Comparison of ENCODE assay signal across 33 cellular contexts in the genomic region with DNA sequence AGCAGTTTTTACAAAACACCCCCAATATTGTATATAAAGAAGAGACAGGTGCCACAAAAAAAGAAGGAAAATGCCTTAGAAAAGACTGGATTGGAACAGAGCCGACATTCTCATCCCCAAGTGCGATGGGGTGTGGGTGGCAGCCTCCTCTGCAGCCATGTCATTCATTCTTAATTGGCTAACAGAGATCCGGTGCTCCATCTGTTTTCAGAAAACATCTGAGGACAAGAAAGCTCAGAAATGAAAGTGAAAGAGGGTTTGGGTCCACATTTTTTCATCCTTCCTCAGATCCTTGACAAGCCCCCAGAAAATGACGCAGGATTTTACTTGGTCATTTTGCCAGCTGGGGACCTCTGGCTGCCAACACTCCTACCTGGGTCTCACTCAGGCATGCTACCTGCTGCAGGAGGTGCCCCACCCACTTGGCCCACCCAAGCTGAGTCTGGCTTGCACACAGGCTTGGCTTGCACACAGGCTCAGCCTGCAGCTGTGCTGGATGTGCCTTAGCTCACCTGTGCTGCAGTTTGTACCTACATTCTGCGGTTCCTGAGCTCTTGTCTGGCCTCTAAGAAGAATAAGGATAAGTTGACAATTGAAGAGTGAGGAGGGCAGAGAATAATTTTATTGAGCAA. TPM values are rescaled to one million over a fixed set of nuclear protein-coding genes. Genes with fewer than 3 reads are reported as not detected.
"Had no signal": no experiment of that assay in that cellular context is flagged by ENCODE, and none has a peak within 500 bp of the region (broad histone marks: within the 10 kb centered on the region; RNA-seq: fewer than 3 reads in every experiment).

No MANE protein-coding gene starts in this region.

- H3K4me1 ChIP-seq: heart left ventricle, parathyroid adenoma, right atrium auricular region, stomach, thyroid gland, upper lobe of right lung had no signal

- H3K27ac ChIP-seq: brain microvascular endothelial cell, heart left ventricle, parathyroid adenoma, right atrium auricular region, stomach, thyroid gland, upper lobe of right lung, VCaP had no signal

- H3K36me3 ChIP-seq: brain microvascular endothelial cell, heart left ventricle, right atrium auricular region, stomach, thyroid gland, upper lobe of right lung had no signal

- H3K9ac ChIP-seq: parathyroid adenoma had no signal

- H3K27me3 ChIP-seq: brain microvascular endothelial cell, heart left ventricle, right atrium auricular region, stomach, thyroid gland, upper lobe of right lung had no signal

- H3K4me2 ChIP-seq: smooth muscle cell had no signal

- ATAC-seq: esophagus mucosa; heart left ventricle; naive thymus-derived CD8-positive, alpha-beta T cell; stimulated activated memory B cell treated with anti-CD40 and anti-IgM and Interleukin-4, amounts not matched to agents 10 μg/mL and 1 μg/mL and 100 μg/mL, for 72 hours; upper lobe of right lung had no signal

- H3K4me3 ChIP-seq: heart left ventricle, right atrium auricular region, smooth muscle cell, stomach, thyroid gland, upper lobe of right lung had no signal

- H3K79me2 ChIP-seq: parathyroid adenoma had no signal

- H3K9me3 ChIP-seq: thyroid gland had no signal

- DNase-seq: activated CD4-positive, alpha-beta T cell treated with anti-CD3 and anti-CD28 coated beads for 4 hours; activated CD4-positive, alpha-beta T cell treated with anti-CD3 and anti-CD28 coated beads, Interleukin-2, amount 50 U/mL, for 48 hours; activated CD8-positive, alpha-beta memory T cell treated with anti-CD3 and anti-CD28 coated beads for 24 hours; activated effector memory CD4-positive, alpha-beta T cell treated with Interleukin-2 at 50 U/mL for 16 hours; activated naive CD4-positive, alpha-beta T cell treated with anti-CD3 and anti-CD28 coated beads, Interleukin-2, amount 10 ng/mL, durations not matched to agents 7 days and 5 days; activated naive CD8-positive, alpha-beta T cell treated with anti-CD3 and anti-CD28 coated beads, Interleukin-2, amount 10 ng/mL, durations not matched to agents 7 days and 5 days; amniotic stem cell; brain microvascular endothelial cell; caudate nucleus; endodermal cell; foreskin fibroblast; heart left ventricle; hypothalamus; immature natural killer cell; kidney; naive thymus-derived CD8-positive, alpha-beta T cell; nucleus accumbens; stimulated activated CD4-positive, alpha-beta T cell treated with anti-CD3 and anti-CD28 coated beads, Interleukin-1b, Interleukin-23, amount 100 ng/mL, for 48 hours; stimulated activated CD4-positive, alpha-beta T cell treated with anti-CD3 and anti-CD28 coated beads, Interleukin-4, amount 100 ng/mL, for 4 hours; stimulated activated CD8-positive, alpha-beta memory T cell treated with anti-CD3 and anti-CD28 coated beads, Interleukin-4, amount 100 ng/mL, for 48 hours; stomach; thyroid gland; upper lobe of right lung had no signal

- H2AFZ ChIP-seq: parathyroid adenoma had no signal

RNA-seq across cellular contexts. Expression of a gene that starts 21.9 kb away (rescaled TPM):
- total RNA-seq: activated naive CD8-positive, alpha-beta T cell treated with anti-CD3 and anti-CD28 coated beads, Interleukin-2, amount 10 ng/mL, durations not matched to agents 7 days and 5 days; astrocyte; endodermal cell; esophagus mucosa; heart left ventricle; kidney; lower leg skin; naive thymus-derived CD8-positive, alpha-beta T cell; neural crest cell; pulmonary artery endothelial cell; right atrium auricular region; smooth muscle cell; stomach; upper lobe of right lung had no signal
- polyA plus RNA-seq: heart left ventricle; immature natural killer cell; naive thymus-derived CD8-positive, alpha-beta T cell; smooth muscle cell; stomach had no signal
